Comparison of ENCODE assay signal across 8 cellular contexts in genomic region chr19:18304496-18305312, GRCh38. TPM values are rescaled to one million over a fixed set of nuclear protein-coding genes. Genes with fewer than 3 reads are reported as not detected.
DNase-seq lines count a peak whose midpoint lies in the region; ATAC-seq and TF ChIP-seq lines count a peak whose summit lies in the region.

No MANE protein-coding gene starts in this region.

- H3K27ac Mint-ChIP-seq in naive thymus-derived CD4-positive, alpha-beta T cell, result peak overlapping the region; percentile 95 to 100 (median 98)
- H3K27ac Mint-ChIP-seq in stimulated activated memory B cell treated with anti-CD40 and anti-IgM and Interleukin-4, amounts not matched to agents 10 μg/mL and 1 μg/mL and 100 μg/mL, for 72 hours, result peak overlapping the region; percentile 95

- H3K27ac ChIP-seq in HCT116 (ENCODE audit: low read depth, low read length), result peak overlapping the region; percentile 97
- peak overlapping the region; percentile 48 for H3K27ac ChIP-seq in PC-9
- peak overlapping the region; percentile 100 for H3K27ac ChIP-seq in fibroblast of lung (ENCODE audit: insufficient read depth, low read length)
- peak overlapping the region; percentile 97 for H3K27ac ChIP-seq in naive thymus-derived CD4-positive, alpha-beta T cell (ENCODE audit: low read depth, low read length)

- no peaks in the 10 kb centered on the region for H3K27me3 Mint-ChIP-seq in naive thymus-derived CD4-positive, alpha-beta T cell
- H3K27me3 Mint-ChIP-seq in stimulated activated memory B cell treated with anti-CD40 and anti-IgM and Interleukin-4, amounts not matched to agents 10 μg/mL and 1 μg/mL and 100 μg/mL, for 72 hours, result no peaks in the 10 kb centered on the region

- H3K4me3 Mint-ChIP-seq in naive thymus-derived CD4-positive, alpha-beta T cell, result peak overlapping the region; percentile 90 to 98 (median 94)
- peak overlapping the region; percentile 80 for H3K4me3 Mint-ChIP-seq in stimulated activated memory B cell treated with anti-CD40 and anti-IgM and Interleukin-4, amounts not matched to agents 10 μg/mL and 1 μg/mL and 100 μg/mL, for 72 hours

- BruUV-seq in HCT116 (replicated peaks; lab: Mats Ljungman, UMichigan), result TSS peak; percentile 93
- BruUV-seq in PC-9 (replicated peaks; lab: Mats Ljungman, UMichigan), result TSS peak; percentile 86

- RAD21 ChIA-PET in HCT116 (lab: Charles Lee; ENCODE audit: low non-redundant PET in 1 of 2, low total read pairs in 2 of 2, uncharacterized antibody in 2 of 2, unreplicated experiment in 2 of 2), result interaction anchor here (0.8 to 1.3 kb wide), 5 partner anchors 18 to 30 kb away, joined by 3 to 5 read pairs (median 4); partner anchors contain the start of genes JUND (in 2 of the 2), IQCN (in 1 of the 2) and LSM4 (in 1 of the 2)

- H3F3A ChIP-seq in PC-9 (ENCODE audit: insufficient read depth, low read depth), result peaks cover 70% of the 10 kb centered on the region

- DNase-seq in Caki2 (ENCODE audit: low read depth), result peak; percentile 88
- no peak for DNase-seq in HCT116 (ENCODE audit: low read depth, low spot score)
- DNase-seq in PC-9, result peak in 1 of 2 experiments; percentile 88
- peak; percentile 58 to 74 for DNase-seq in activated T-helper 1 cell treated with anti-CD3 and anti-CD28 coated beads, Interleukin-2, amount 50 U/mL, for 16 hours (ENCODE audit: low read depth in 1 of 2, low spot score in 1 of 2)
- peak; percentile 80 to 88 for DNase-seq in fibroblast of lung (ENCODE audit: low read depth in 2 of 2)
- peak; percentile 47 to 85 (median 57) for DNase-seq in naive thymus-derived CD4-positive, alpha-beta T cell
- DNase-seq in NCI-H774 (lab: John Stamatoyannopoulos, UW), result no peak

- peak; percentile 76 for ATAC-seq in HCT116
- peak; percentile 84 for ATAC-seq in naive thymus-derived CD4-positive, alpha-beta T cell
- peak; percentile 82 for ATAC-seq in stimulated activated memory B cell treated with anti-CD40 and anti-IgM and Interleukin-4, amounts not matched to agents 10 μg/mL and 1 μg/mL and 100 μg/mL, for 72 hours

- H3K9me3 ChIP-seq in HCT116 (ENCODE audit: control insufficient read depth in 1 of 2, insufficient read depth in 1 of 2, low read depth in 1 of 2, low read length in 2 of 2) (no peaks in the 10 kb centered on the region), PC-9 (ENCODE audit: insufficient read depth, low read depth) (no peaks in the 10 kb centered on the region), fibroblast of lung (ENCODE audit: control insufficient read depth, insufficient read depth, low read depth, low read length) (no peaks in the 10 kb centered on the region)
- no peaks in the 10 kb centered on the region for H3K9me3 ChIP-seq in naive thymus-derived CD4-positive, alpha-beta T cell (ENCODE audit: control insufficient read depth in 2 of 3, low read length in 3 of 3)

- H3K4me1 ChIP-seq in HCT116 (ENCODE audit: control insufficient read depth in 1 of 2, insufficient read depth in 2 of 2, low read length in 2 of 2) (peaks cover 49 to 63% of the 10 kb centered on the region in 2 experiments), PC-9 (replicated peaks; ENCODE audit: insufficient read depth) (peaks cover 42% of the 10 kb centered on the region), fibroblast of lung (ENCODE audit: control insufficient read depth, extremely low read depth, insufficient read depth, low read length) (peaks cover 30% of the 10 kb centered on the region)
- peaks cover 31 to 37% of the 10 kb centered on the region in 2 donors for H3K4me1 ChIP-seq in naive thymus-derived CD4-positive, alpha-beta T cell (ENCODE audit: control insufficient read depth in 2 of 2, insufficient read depth in 2 of 2, low read length in 2 of 2)

- H4K20me1 ChIP-seq in HCT116 (ENCODE audit: insufficient read depth), result no peaks in the 10 kb centered on the region
- no peaks in the 10 kb centered on the region for H4K20me1 ChIP-seq in PC-9 (ENCODE audit: insufficient read depth)
- no peaks in the 10 kb centered on the region for H4K20me1 ChIP-seq in fibroblast of lung (ENCODE audit: control insufficient read depth, extremely low read depth, insufficient read depth, low read length)

- peak; percentile 55 for TF ChIP-seq POLR2A in HCT116 (IDR thresholded peaks at IDR 0.05; ENCODE audit: borderline replicate concordance, extremely low read depth, insufficient read depth, insufficient read length)

- H3K9me2 ChIP-seq in HCT116 (ENCODE audit: insufficient read depth) (no peaks in the 10 kb centered on the region), PC-9 (ENCODE audit: insufficient read depth) (no peaks in the 10 kb centered on the region)

- in situ Hi-C loops in Caki2 (cut with HindIII; ENCODE audit: low pct_unique_long_range_greater_than_20kb, low sequenced_read_pairs), result no loop called here

- H3K36me3 ChIP-seq in HCT116 (ENCODE audit: control insufficient read depth in 1 of 2, insufficient read depth in 2 of 2, low read length in 2 of 2), result peaks cover 10 to 29% of the 10 kb centered on the region in 2 experiments; a peak in 2 of 4 replicates
- no peaks in the 10 kb centered on the region for H3K36me3 ChIP-seq in PC-9 (ENCODE audit: low read depth)
- peaks cover 4% of the 10 kb centered on the region for H3K36me3 ChIP-seq in fibroblast of lung (ENCODE audit: control insufficient read depth, insufficient read depth, low read length)
- H3K36me3 ChIP-seq in naive thymus-derived CD4-positive, alpha-beta T cell (ENCODE audit: control insufficient read depth in 2 of 3, insufficient read depth in 3 of 3, low read length in 3 of 3), result peaks cover 0 to 9% (median 0%) of the 10 kb centered on the region in 3 experiments

- H3K4me1 Mint-ChIP-seq in naive thymus-derived CD4-positive, alpha-beta T cell, result peaks cover 12 to 47% (median 43%) of the 10 kb centered on the region in 7 donors
- H3K4me1 Mint-ChIP-seq in stimulated activated memory B cell treated with anti-CD40 and anti-IgM and Interleukin-4, amounts not matched to agents 10 μg/mL and 1 μg/mL and 100 μg/mL, for 72 hours, result peaks cover 50% of the 10 kb centered on the region

- CTCF ChIA-PET in HCT116 (lab: Charles Lee) (interaction anchor here (0.7 to 2.1 kb wide), 6 partner anchors 12 to 81 kb away, joined by 3 to 21 read pairs (median 11); partner anchors contain the start of genes GDF15 and LSM4), PC-9 (lab: Charles Lee) (interaction anchor here (0.5 to 1.9 kb wide), 5 partner anchors 12 to 388 kb away, joined by 3 to 17 read pairs (median 5); no protein-coding TSS in a partner anchor)
- CTCF ChIA-PET in naive thymus-derived CD4-positive, alpha-beta T cell (lab: Charles Lee), result interaction anchor here (0.6 to 4.9 kb wide), 5 partner anchors 14 to 143 kb away, joined by 3 to 73 read pairs (median 6); partner anchors contain the start of genes JUND and LSM4

- TF ChIP-seq RAD21 in HCT116 (IDR thresholded peaks at IDR 0.05; ENCODE audit: low read depth), result no peak

- H3K79me2 ChIP-seq in HCT116 (ENCODE audit: insufficient read depth, low read length), result no peaks in the 10 kb centered on the region
- no peaks in the 10 kb centered on the region; the same call in 1 of the 2 replicates for H3K79me2 ChIP-seq in PC-9 (ENCODE audit: low read depth)
- H3K79me2 ChIP-seq in fibroblast of lung (ENCODE audit: control insufficient read depth, insufficient read depth, low read length), result no peaks in the 10 kb centered on the region

- H3K4me2 ChIP-seq in HCT116 (ENCODE audit: low read length) (peak overlapping the region; percentile 79), PC-9 (peak overlapping the region; percentile 63), fibroblast of lung (ENCODE audit: extremely low read depth, insufficient read depth, low read length) (peak overlapping the region; percentile 99)

- H3K9me3 Mint-ChIP-seq in naive thymus-derived CD4-positive, alpha-beta T cell, result no peaks in the 10 kb centered on the region
- H3K9me3 Mint-ChIP-seq in stimulated activated memory B cell treated with anti-CD40 and anti-IgM and Interleukin-4, amounts not matched to agents 10 μg/mL and 1 μg/mL and 100 μg/mL, for 72 hours, result no peaks in the 10 kb centered on the region

- H3K4me3 ChIP-seq in HCT116 (replicated peaks in 1 of 2; ENCODE audit: low read depth in 1 of 2, low read length in 2 of 2) (peak overlapping the region; percentile 46 to 55), PC-9 (peak overlapping the region; percentile 8; the same call in 1 of the 2 replicates), fibroblast of lung (replicated peaks in 1 of 4; ENCODE audit: control extremely low read depth in 1 of 4, insufficient read depth in 1 of 4, low read depth in 3 of 4, low read length in 4 of 4) (peak overlapping the region; percentile 27 to 52 (median 43))
- H3K4me3 ChIP-seq in naive thymus-derived CD4-positive, alpha-beta T cell (ENCODE audit: low read length), result peak overlapping the region; percentile 75

- intact Hi-C loops in HCT116 (cut with micrococcal nuclease), result loop anchor here (2.0 kb wide), 1 partner anchor 30 kb away; the partner anchor contains the start of gene IQCN
- intact Hi-C loops in PC-9 (cut with micrococcal nuclease; ENCODE audit: unreplicated experiment), result loop anchor here (1.0 to 2.0 kb wide), 2 partner anchors 18 to 23 kb away; partner anchors contain the start of genes JUND and LSM4
- intact Hi-C loops in naive thymus-derived CD4-positive, alpha-beta T cell (cut with micrococcal nuclease), result loop anchor here (1.0 to 2.0 kb wide), 5 partner anchors 10 to 23 kb away; partner anchors contain the start of genes JUND (in 2 of the 2) and LSM4 (in 2 of the 2)

- H3K9ac ChIP-seq in HCT116 (ENCODE audit: low read length) (peak overlapping the region; percentile 72), fibroblast of lung (ENCODE audit: insufficient read depth, low read length) (peak overlapping the region; percentile 92)

- no peak for TF ChIP-seq CTCF in HCT116 (IDR thresholded peaks at IDR 0.05 in 2 of 3, conservative IDR thresholded peaks at IDR 0.05 in 1 of 3; ENCODE audit: borderline replicate concordance in 1 of 3, insufficient read depth in 1 of 3, low read depth in 2 of 3, low read length in 2 of 3)
- TF ChIP-seq CTCF in PC-9 (conservative IDR thresholded peaks at IDR 0.05), result no peak
- TF ChIP-seq CTCF in fibroblast of lung (conservative IDR thresholded peaks at IDR 0.05 in 1 of 2, IDR thresholded peaks at IDR 0.05 in 1 of 2; ENCODE audit: low read depth in 1 of 2, low read length in 2 of 2), result no peak

- POLR2A ChIA-PET in HCT116 (lab: Charles Lee) (interaction anchor here (1.0 to 3.0 kb wide), 11 partner anchors 9 to 79 kb away, joined by 3 to 62 read pairs (median 6); partner anchors contain the start of genes IQCN, JUND and LSM4), PC-9 (lab: Charles Lee; ENCODE audit: unreplicated experiment) (interaction anchor here (0.6 to 3.4 kb wide), 9 partner anchors 12 to 866 kb away, joined by 3 to 63 read pairs (median 7); partner anchors contain the start of genes JUND and LSM4)
- POLR2A ChIA-PET in naive thymus-derived CD4-positive, alpha-beta T cell (lab: Charles Lee), result interaction anchor here (0.5 to 6.7 kb wide), 14 partner anchors 8 to 200 kb away, joined by 3 to 351 read pairs (median 4); partner anchors contain the start of genes JUND and LSM4

- H2AFZ ChIP-seq in HCT116 (ENCODE audit: low read depth, low read length, poor library complexity, severe bottlenecking) (no peak overlapping the region), PC-9 (no peak overlapping the region), fibroblast of lung (ENCODE audit: low read length) (peak overlapping the region; percentile 23)

- H3K27me3 ChIP-seq in HCT116 (ENCODE audit: insufficient read depth, low read length), result no peaks in the 10 kb centered on the region
- H3K27me3 ChIP-seq in PC-9 (ENCODE audit: insufficient read depth, low read depth), result no peaks in the 10 kb centered on the region
- H3K27me3 ChIP-seq in fibroblast of lung (ENCODE audit: control insufficient read depth, insufficient read depth, low read length), result no peaks in the 10 kb centered on the region
- no peaks in the 10 kb centered on the region for H3K27me3 ChIP-seq in naive thymus-derived CD4-positive, alpha-beta T cell (ENCODE audit: control insufficient read depth in 2 of 2, insufficient read depth in 2 of 2, low read length in 2 of 2)

- H3K36me3 Mint-ChIP-seq in naive thymus-derived CD4-positive, alpha-beta T cell, result peaks cover 0 to 24% (median 0%) of the 10 kb centered on the region in 5 donors
- peaks cover 17% of the 10 kb centered on the region for H3K36me3 Mint-ChIP-seq in stimulated activated memory B cell treated with anti-CD40 and anti-IgM and Interleukin-4, amounts not matched to agents 10 μg/mL and 1 μg/mL and 100 μg/mL, for 72 hours

RNA-seq across cellular contexts. Expression of gene LSM4, which starts 18.2 kb away (rescaled TPM):
- 828 and 869 TPM in 2 replicates for total RNA-seq in Caki2 (2014; rRNA removed; shearing (Covaris generic); ENCODE audit: low replicate concordance)
- total RNA-seq in HCT116 (2021; ENCODE audit: unreplicated experiment), result 400 TPM
- 263 and 315 TPM in 2 replicates for polyA plus RNA-seq in HCT116 (2012)
- total RNA-seq in PC-9 (2021), result 291 and 323 TPM in 2 replicates
- total RNA-seq in fibroblast of lung, result 70.9 and 124 TPM in 2 replicates
- polyA plus RNA-seq in fibroblast of lung, result 50.9 and 97.2 TPM in 2 replicates
- polyA plus RNA-seq in fibroblast of lung (2012), result 80.5 and 169 TPM in 2 replicates
- 12.9 and 24.4 TPM in 2 replicates for polyA minus RNA-seq in fibroblast of lung (ENCODE audit: low replicate concordance)
- 100 to 1,000 TPM in 1 of 5 experiments, 10 to 100 TPM in 4; 45.3 to 131 (median 56.2) TPM for total RNA-seq in naive thymus-derived CD4-positive, alpha-beta T cell
- 100 to 1,000 TPM; 123 to 163 TPM for polyA plus RNA-seq in naive thymus-derived CD4-positive, alpha-beta T cell

RNA-seq across cellular contexts. Expression of gene JUND, which starts 23.3 kb away (rescaled TPM):
- total RNA-seq in Caki2 (2014; rRNA removed; shearing (Covaris generic); ENCODE audit: low replicate concordance), result 115 and 120 TPM in 2 replicates
- total RNA-seq in HCT116 (2021; ENCODE audit: unreplicated experiment) (221 TPM), PC-9 (2021) (115 and 150 TPM in 2 replicates), fibroblast of lung (149 and 166 TPM in 2 replicates)
- polyA plus RNA-seq in HCT116 (2012), result 179 and 285 TPM in 2 replicates
- polyA plus RNA-seq in fibroblast of lung, result 47.6 and 65.8 TPM in 2 replicates
- polyA plus RNA-seq in fibroblast of lung (2012), result 92.1 and 103 TPM in 2 replicates
- 15.3 and 34.4 TPM in 2 replicates for polyA minus RNA-seq in fibroblast of lung (ENCODE audit: low replicate concordance)
- 1,000 to 10,000 TPM in 2 of 5 experiments, 100 to 1,000 TPM in 3; 196 to 1,360 (median 279) TPM for total RNA-seq in naive thymus-derived CD4-positive, alpha-beta T cell
- 10 to 100 TPM; 29.0 to 67.3 TPM for polyA plus RNA-seq in naive thymus-derived CD4-positive, alpha-beta T cell

RNA-seq across cellular contexts. Expression of gene IQCN, which starts 30.5 kb away (rescaled TPM):
- not detected in 2 replicates for total RNA-seq in Caki2 (2014; rRNA removed; shearing (Covaris generic); ENCODE audit: low replicate concordance)
- total RNA-seq in HCT116 (2021; ENCODE audit: unreplicated experiment) (4.8 TPM), PC-9 (2021) (5.6 and 7.3 TPM in 2 replicates), fibroblast of lung (0.51 and 0.83 TPM in 2 replicates)
- polyA plus RNA-seq in HCT116 (2012), result 1.9 and 2.7 TPM in 2 replicates
- polyA plus RNA-seq in fibroblast of lung, result 0.27 and 0.79 TPM in 2 replicates
- 0.23 and 1.1 TPM in 2 replicates for polyA plus RNA-seq in fibroblast of lung (2012)
- polyA minus RNA-seq in fibroblast of lung (ENCODE audit: low replicate concordance), result 3.5 and 7.5 TPM in 2 replicates
- 10 to 100 TPM in 2 of 5 experiments, 1 to 10 TPM in 3; 4.7 to 28.3 (median 9.1) TPM for total RNA-seq in naive thymus-derived CD4-positive, alpha-beta T cell
- under 1 TPM; 0.19 to 0.24 TPM for polyA plus RNA-seq in naive thymus-derived CD4-positive, alpha-beta T cell

RNA-seq across cellular contexts. Expression of gene PGPEP1, which starts 35.7 kb away (rescaled TPM):
- 15.4 and 17.8 TPM in 2 replicates for total RNA-seq in Caki2 (2014; rRNA removed; shearing (Covaris generic); ENCODE audit: low replicate concordance)
- total RNA-seq in HCT116 (2021; ENCODE audit: unreplicated experiment) (30.9 TPM), PC-9 (2021) (42.0 and 53.6 TPM in 2 replicates), fibroblast of lung (63.9 and 78.8 TPM in 2 replicates)
- 22.4 and 23.8 TPM in 2 replicates for polyA plus RNA-seq in HCT116 (2012)
- 17.0 and 25.4 TPM in 2 replicates for polyA plus RNA-seq in fibroblast of lung
- polyA plus RNA-seq in fibroblast of lung (2012), result 17.8 and 24.4 TPM in 2 replicates
- 110 and 120 TPM in 2 replicates for polyA minus RNA-seq in fibroblast of lung (ENCODE audit: low replicate concordance)
- 10 to 100 TPM; 26.6 to 57.1 (median 43.8) TPM for total RNA-seq in naive thymus-derived CD4-positive, alpha-beta T cell
- 10 to 100 TPM in 1 of 2 donors, 1 to 10 TPM in 1; 9.4 to 11.1 TPM for polyA plus RNA-seq in naive thymus-derived CD4-positive, alpha-beta T cell

Comparison
In these comparisons a context has a peak if more than half of its experiments do, and no peak if none do; other contexts are left out.
1. DNase-seq: peak in Caki2 (single experiment), activated T-helper 1 cell treated with anti-CD3 and anti-CD28 coated beads, Interleukin-2, amount 50 U/mL, for 16 hours (2 of 2), fibroblast of lung (2 of 2) and naive thymus-derived CD4-positive, alpha-beta T cell (9 of 9); none in HCT116 (single experiment) and NCI-H774 (single experiment).
2. H3K27ac ChIP-seq: peak in every context shown above with its lines; median percentile 100 in fibroblast of lung; 97 in HCT116; 97 in naive thymus-derived CD4-positive, alpha-beta T cell; 48 in PC-9.
3. H3K4me3 ChIP-seq: peak in every context shown above with its lines; median percentile 75 in naive thymus-derived CD4-positive, alpha-beta T cell; 50 in HCT116; 43 in fibroblast of lung; 8 in PC-9.
4. Peak in every context shown above with its lines, with median percentiles within 50 percentile points of each other: ATAC-seq and H3K4me2 ChIP-seq.